Comparison of ENCODE assay signal across 9 cellular contexts in the genomic region with DNA sequence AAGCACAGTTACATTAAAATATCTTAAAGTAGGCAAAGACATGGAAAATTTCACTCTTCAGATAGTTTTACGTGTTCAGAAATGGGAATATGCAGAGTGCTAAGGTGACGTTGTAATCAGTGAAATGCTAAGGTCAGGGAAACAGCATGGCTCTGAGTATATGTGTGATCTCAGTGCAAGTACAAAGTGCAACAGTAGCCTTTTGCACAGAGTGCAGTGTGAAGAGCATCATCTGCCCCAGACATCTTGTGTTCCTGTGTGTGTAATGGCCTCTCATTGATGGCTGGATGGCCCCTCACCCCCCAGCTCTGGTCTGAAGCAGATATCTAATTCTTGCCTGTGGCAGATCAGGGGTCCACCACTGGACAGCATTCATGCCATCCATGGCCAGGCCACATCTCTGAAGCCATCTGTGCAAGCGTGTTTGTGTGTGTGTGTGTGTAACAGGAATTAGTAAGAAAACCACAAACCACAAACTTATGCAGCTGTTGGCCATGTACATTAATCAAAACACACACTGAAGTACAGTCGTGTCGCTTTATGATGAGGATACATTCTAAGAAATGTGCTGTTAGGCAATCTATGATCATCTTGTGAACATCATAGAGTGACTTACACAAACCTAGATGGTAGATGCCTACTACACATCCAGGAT.
DNase-seq lines count a peak whose midpoint lies in the region; ATAC-seq and TF ChIP-seq lines count a peak whose summit lies in the region.
"Had no signal": no experiment of that assay in that cellular context is flagged by ENCODE, and none has a peak within 500 bp of the region (broad histone marks: within the 10 kb centered on the region; RNA-seq: fewer than 3 reads in every experiment).

No MANE protein-coding gene starts in this region.

- DNase-seq in ELR (ENCODE audit: low read depth) = peak; percentile 48
- peak; percentile 28 for DNase-seq in KG1 (lab: John Stamatoyannopoulos, UW)
- peak; percentile 59 for DNase-seq in amniotic epithelial cell (ENCODE audit: low read depth)
- DNase-seq in naive thymus-derived CD8-positive, alpha-beta T cell = no peak
- DNase-seq in left lung = no peak
- DNase-seq in neural progenitor cell (ENCODE audit: low spot score) = no peak
- no peak for DNase-seq in sciatic nerve (ENCODE audit: low spot score)

- TF ChIP-seq CTCF in left lung (IDR thresholded peaks at IDR 0.05) = no peak
- no peak for TF ChIP-seq CTCF in neural progenitor cell (IDR thresholded peaks at IDR 0.05)

- H3K4me1 Mint-ChIP-seq in naive thymus-derived CD8-positive, alpha-beta T cell = peaks cover 2 to 22% (median 14%) of the 10 kb centered on the region in 4 donors
- H3K4me1 Mint-ChIP-seq in neural progenitor cell = no peaks in the 10 kb centered on the region

- no peaks in the 10 kb centered on the region for H3K9me3 Mint-ChIP-seq in naive thymus-derived CD8-positive, alpha-beta T cell
- H3K9me3 Mint-ChIP-seq in neural progenitor cell = no peaks in the 10 kb centered on the region
- H3K9me3 Mint-ChIP-seq: dendritic cell treated with granulocyte-macrophage colony-stimulating factor and Interleukin-4, amounts not matched to agents 40 ng/mL and 50 ng/mL, for 4 days had no signal

- H3K4me1 ChIP-seq in left lung = no peaks in the 10 kb centered on the region
- H3K4me1 ChIP-seq in neural progenitor cell = no peaks in the 10 kb centered on the region

- H3K4me2 ChIP-seq in neural progenitor cell = no peak overlapping the region

- no peak overlapping the region for H3K9ac ChIP-seq in neural progenitor cell

- no peak overlapping the region for H3K4me3 Mint-ChIP-seq in naive thymus-derived CD8-positive, alpha-beta T cell
- no peak overlapping the region for H3K4me3 Mint-ChIP-seq in neural progenitor cell
- H3K4me3 Mint-ChIP-seq: dendritic cell treated with granulocyte-macrophage colony-stimulating factor and Interleukin-4, amounts not matched to agents 40 ng/mL and 50 ng/mL, for 4 days had no signal

- no peaks in the 10 kb centered on the region for H3K9me3 ChIP-seq in left lung
- no peaks in the 10 kb centered on the region for H3K9me3 ChIP-seq in neural progenitor cell (ENCODE audit: low read depth)

- ATAC-seq in naive thymus-derived CD8-positive, alpha-beta T cell = no peak
- ATAC-seq in left lung (no peak), GM21381 (IDR thresholded peaks at IDR 0.05; ENCODE audit: unreplicated experiment) (no peak), sciatic nerve (no peak)

- H3K27me3 ChIP-seq in left lung (no peaks in the 10 kb centered on the region), neural progenitor cell (no peaks in the 10 kb centered on the region)

- peaks cover 0 to 52% (median 34%) of the 10 kb centered on the region in 3 donors for H3K36me3 Mint-ChIP-seq in naive thymus-derived CD8-positive, alpha-beta T cell
- H3K36me3 Mint-ChIP-seq in neural progenitor cell = peaks cover 2% of the 10 kb centered on the region

- H3K27ac Mint-ChIP-seq in naive thymus-derived CD8-positive, alpha-beta T cell = peak overlapping the region in 8 of 10 donors; percentile 26 to 91 (median 54)
- H3K27ac Mint-ChIP-seq in neural progenitor cell = no peak overlapping the region
- H3K27ac Mint-ChIP-seq: dendritic cell treated with granulocyte-macrophage colony-stimulating factor and Interleukin-4, amounts not matched to agents 40 ng/mL and 50 ng/mL, for 4 days had no signal

- no peaks in the 10 kb centered on the region for H4K20me1 ChIP-seq in neural progenitor cell (ENCODE audit: low read depth)

- H3K36me3 ChIP-seq in left lung (peaks cover 0 to 36% of the 10 kb centered on the region in 2 donors), neural progenitor cell (peaks cover 5% of the 10 kb centered on the region)

- no peak overlapping the region for H2AFZ ChIP-seq in neural progenitor cell (replicated peaks)

- H3F3A ChIP-seq in neural progenitor cell (ENCODE audit: low read depth) = no peaks in the 10 kb centered on the region

- POLR2A ChIA-PET in naive thymus-derived CD8-positive, alpha-beta T cell (lab: Charles Lee) = no interaction called here

- H3K27me3 Mint-ChIP-seq in naive thymus-derived CD8-positive, alpha-beta T cell = no peaks in the 10 kb centered on the region
- peaks cover 4% of the 10 kb centered on the region for H3K27me3 Mint-ChIP-seq in neural progenitor cell (ENCODE audit: insufficient read depth, low read depth)
- H3K27me3 Mint-ChIP-seq: dendritic cell treated with granulocyte-macrophage colony-stimulating factor and Interleukin-4, amounts not matched to agents 40 ng/mL and 50 ng/mL, for 4 days had no signal

- H3K79me2 ChIP-seq in neural progenitor cell (ENCODE audit: low read depth) = no peaks in the 10 kb centered on the region

- H3K27ac ChIP-seq in left lung (no peak overlapping the region), neural progenitor cell (no peak overlapping the region)

- intact Hi-C loops in left lung (cut with DNase I) = no loop called here
- intact Hi-C loops in sciatic nerve (cut with DNase I) = no loop called here

- H3K4me3 ChIP-seq in left lung = no peak overlapping the region
- no peak overlapping the region for H3K4me3 ChIP-seq in neural progenitor cell

Comparison
In these comparisons a context has a peak if more than half of its experiments do, and no peak if none do; other contexts are left out.
1. DNase-seq: peak in ELR (single experiment), KG1 (single experiment) and amniotic epithelial cell (single experiment); none in naive thymus-derived CD8-positive, alpha-beta T cell (0 of 10), left lung (0 of 2), neural progenitor cell (single experiment) and sciatic nerve (single experiment).